Comparison of ENCODE assay signal across 8 cellular contexts in the genomic region with DNA sequence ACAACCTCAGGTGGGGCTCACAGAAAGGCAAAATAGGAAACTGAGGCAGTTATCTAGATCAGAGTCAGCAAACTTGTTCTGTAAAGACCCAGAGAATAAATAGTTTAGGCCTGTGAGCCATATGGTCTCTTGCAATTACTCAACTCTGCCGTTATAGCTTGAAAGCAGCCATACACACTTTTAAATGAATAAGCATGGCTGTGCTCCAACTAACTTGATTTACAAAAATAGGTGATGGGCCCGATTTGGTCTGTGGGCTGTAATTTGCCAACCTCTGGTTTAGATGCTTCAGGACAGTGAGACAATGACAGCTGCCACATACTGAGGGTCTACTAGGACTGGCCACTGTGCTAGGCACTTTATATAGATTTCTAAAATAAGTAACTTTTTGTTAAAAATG.
"Had no signal": no experiment of that assay in that cellular context is flagged by ENCODE, and none has a peak within 500 bp of the region (broad histone marks: within the 10 kb centered on the region; RNA-seq: fewer than 3 reads in every experiment).

No MANE protein-coding gene starts in this region.

- DNase-seq: GM23248, GOT3, H7, HFFc6, KG1 had no signal

- H2AFZ ChIP-seq: GM23248 had no signal

- H3K36me3 ChIP-seq: HAP-1 had no signal

- H3K9me3 ChIP-seq: HAP-1 had no signal

- H3K27ac ChIP-seq: GM23248, HL-60 had no signal

- H3K4me1 ChIP-seq: HAP-1 had no signal

- H3K9ac ChIP-seq: GM23248 had no signal

- H3K4me3 ChIP-seq: GM23248, HAP-1, K562 had no signal
